ENCODE assay signal across 1 cellular context in the genomic region with DNA sequence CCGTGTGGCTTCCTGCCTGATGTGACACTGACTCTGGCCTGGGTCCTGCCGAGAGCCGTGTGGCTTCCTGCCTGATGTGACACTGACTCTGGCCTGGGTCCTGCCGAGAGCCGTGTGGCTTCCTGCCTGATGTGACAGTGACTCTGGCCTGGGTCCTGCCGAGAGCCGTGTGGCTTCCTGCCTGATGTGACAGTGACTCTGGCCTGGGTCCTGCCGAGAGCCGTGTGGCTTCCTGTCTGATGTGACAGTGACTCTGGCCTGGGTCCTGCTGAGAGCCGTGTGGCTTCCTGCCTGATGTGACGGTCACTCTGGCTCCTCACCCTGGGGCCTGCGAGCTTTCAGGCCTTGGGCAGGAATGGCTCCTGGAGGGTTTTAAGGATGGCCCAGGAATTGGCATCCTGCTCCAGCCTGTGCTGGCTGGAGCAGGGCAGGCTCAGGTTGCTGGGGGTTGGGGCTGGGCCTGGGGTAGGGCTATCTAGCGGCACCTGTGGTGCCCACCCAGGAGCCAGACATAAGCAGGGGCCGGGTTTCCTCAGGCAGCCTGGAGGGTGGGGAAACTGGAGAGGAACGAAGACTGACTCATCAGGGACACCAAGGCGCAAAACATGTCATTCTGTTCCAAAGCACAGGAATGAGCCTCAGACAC.
TF ChIP-seq lines count a peak whose summit lies in the region.

No MANE protein-coding gene starts in this region.

TF ChIP-seq in HepG2, 621 proteins besides CTCF, POLR2A, EP300 and RAD21:
- TF ChIP-seq MIER2 (CRISPR knock-in tag; IDR thresholded peaks at IDR 0.05), result peak; percentile 78; the same call in 1 of the 2 replicates
- peak; percentile 79 for TF ChIP-seq ZFX (CRISPR knock-in tag; IDR thresholded peaks at IDR 0.05; ENCODE audit: low read depth)
- TF ChIP-seq YEATS2 (CRISPR knock-in tag; IDR thresholded peaks at IDR 0.05; ENCODE audit: borderline replicate concordance), result 0 out of 2 replicates have a peak, but pooled peaks have one; percentile 7
- TF ChIP-seq ZFY (CRISPR knock-in tag; IDR thresholded peaks at IDR 0.05), result peak; percentile 55; the same call in 1 of the 2 replicates
- TF ChIP-seq, protein P1, sequence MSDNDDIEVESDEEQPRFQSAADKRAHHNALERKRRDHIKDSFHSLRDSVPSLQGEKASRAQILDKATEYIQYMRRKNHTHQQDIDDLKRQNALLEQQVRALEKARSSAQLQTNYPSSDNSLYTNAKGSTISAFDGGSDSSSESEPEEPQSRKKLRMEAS (IDR thresholded peaks at IDR 0.05), result 0 out of 2 replicates have a peak, but pooled peaks have one; percentile 30
- TF ChIP-seq, protein P2, sequence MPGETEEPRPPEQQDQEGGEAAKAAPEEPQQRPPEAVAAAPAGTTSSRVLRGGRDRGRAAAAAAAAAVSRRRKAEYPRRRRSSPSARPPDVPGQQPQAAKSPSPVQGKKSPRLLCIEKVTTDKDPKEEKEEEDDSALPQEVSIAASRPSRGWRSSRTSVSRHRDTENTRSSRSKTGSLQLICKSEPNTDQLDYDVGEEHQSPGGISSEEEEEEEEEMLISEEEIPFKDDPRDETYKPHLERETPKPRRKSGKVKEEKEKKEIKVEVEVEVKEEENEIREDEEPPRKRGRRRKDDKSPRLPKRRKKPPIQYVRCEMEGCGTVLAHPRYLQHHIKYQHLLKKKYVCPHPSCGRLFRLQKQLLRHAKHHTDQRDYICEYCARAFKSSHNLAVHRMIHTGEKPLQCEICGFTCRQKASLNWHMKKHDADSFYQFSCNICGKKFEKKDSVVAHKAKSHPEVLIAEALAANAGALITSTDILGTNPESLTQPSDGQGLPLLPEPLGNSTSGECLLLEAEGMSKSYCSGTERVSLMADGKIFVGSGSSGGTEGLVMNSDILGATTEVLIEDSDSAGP (CRISPR knock-in tag; IDR thresholded peaks at IDR 0.05; ENCODE audit: borderline replicate concordance), result peak; percentile 27; the same call in 1 of the 2 replicates
- peak; percentile 39; the same call in 1 of the 2 replicates for TF ChIP-seq ZNF335 (CRISPR knock-in tag; IDR thresholded peaks at IDR 0.05)
- TF ChIP-seq, protein P3, sequence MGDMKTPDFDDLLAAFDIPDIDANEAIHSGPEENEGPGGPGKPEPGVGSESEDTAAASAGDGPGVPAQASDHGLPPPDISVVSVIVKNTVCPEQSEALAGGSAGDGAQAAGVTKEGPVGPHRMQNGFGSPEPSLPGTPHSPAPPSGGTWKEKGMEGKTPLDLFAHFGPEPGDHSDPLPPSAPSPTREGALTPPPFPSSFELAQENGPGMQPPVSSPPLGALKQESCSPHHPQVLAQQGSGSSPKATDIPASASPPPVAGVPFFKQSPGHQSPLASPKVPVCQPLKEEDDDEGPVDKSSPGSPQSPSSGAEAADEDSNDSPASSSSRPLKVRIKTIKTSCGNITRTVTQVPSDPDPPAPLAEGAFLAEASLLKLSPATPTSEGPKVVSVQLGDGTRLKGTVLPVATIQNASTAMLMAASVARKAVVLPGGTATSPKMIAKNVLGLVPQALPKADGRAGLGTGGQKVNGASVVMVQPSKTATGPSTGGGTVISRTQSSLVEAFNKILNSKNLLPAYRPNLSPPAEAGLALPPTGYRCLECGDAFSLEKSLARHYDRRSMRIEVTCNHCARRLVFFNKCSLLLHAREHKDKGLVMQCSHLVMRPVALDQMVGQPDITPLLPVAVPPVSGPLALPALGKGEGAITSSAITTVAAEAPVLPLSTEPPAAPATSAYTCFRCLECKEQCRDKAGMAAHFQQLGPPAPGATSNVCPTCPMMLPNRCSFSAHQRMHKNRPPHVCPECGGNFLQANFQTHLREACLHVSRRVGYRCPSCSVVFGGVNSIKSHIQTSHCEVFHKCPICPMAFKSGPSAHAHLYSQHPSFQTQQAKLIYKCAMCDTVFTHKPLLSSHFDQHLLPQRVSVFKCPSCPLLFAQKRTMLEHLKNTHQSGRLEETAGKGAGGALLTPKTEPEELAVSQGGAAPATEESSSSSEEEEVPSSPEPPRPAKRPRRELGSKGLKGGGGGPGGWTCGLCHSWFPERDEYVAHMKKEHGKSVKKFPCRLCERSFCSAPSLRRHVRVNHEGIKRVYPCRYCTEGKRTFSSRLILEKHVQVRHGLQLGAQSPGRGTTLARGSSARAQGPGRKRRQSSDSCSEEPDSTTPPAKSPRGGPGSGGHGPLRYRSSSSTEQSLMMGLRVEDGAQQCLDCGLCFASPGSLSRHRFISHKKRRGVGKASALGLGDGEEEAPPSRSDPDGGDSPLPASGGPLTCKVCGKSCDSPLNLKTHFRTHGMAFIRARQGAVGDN (CRISPR knock-in tag; IDR thresholded peaks at IDR 0.05), result peak; percentile 78
- TF ChIP-seq REST (IDR thresholded peaks at IDR 0.05; ENCODE audit: borderline replicate concordance in 1 of 2, low read depth in 1 of 2, low read length in 2 of 2), result peak in 1 of 2 experiments; percentile 75; a peak in 1 of 4 replicates
